ENCODE assay signal across 10 cellular contexts in the genomic region with DNA sequence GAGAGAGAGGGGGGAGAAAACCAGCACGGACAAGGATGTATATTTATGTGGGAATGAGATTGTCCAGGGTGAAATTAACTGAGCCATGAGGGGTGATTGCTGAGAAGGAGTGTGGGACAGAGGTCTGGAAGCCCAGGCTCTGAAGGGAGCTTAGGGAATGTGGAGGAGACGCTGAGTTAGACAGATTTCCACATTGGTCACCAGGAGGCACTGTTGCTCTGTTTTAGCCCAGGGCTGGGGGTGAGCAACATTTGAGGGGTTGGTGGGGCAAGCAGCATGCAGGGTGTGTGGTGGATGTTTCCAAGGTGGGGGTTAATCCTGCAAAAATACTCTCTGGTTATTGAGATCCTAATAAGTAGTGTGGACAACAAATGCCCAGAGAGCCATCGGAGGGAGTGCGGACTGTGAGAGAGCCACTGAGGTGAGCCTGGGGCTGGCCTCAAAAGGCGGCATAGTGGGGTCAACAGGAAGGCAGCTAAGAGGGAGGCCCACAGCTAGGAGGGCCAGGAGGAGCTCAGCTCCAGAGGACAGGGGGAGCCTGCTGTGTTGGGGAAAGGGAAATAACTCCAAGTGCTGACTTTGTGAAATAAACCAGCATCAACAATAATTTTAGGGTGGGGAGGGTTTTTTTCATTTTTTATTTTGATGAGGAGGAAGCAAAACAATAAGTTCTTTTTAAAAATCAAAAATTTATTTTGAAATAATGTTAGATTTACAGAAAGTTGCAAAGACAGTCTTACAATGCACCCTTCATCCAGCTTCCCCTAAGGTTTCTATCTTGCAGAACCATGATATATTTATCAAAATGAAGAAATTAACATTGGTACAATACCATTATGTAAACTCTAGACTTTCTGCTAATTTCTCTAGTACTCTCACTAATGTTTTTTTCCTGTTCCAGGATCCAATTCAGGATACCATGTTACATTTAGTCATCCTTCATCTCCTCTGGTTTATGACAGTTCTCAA.
DNase-seq lines count a peak whose midpoint lies in the region; FAIRE-seq and TF ChIP-seq lines count a peak whose summit lies in the region.
"Had no signal": no experiment of that assay in that cellular context is flagged by ENCODE, and none has a peak within 500 bp of the region (broad histone marks: within the 10 kb centered on the region; RNA-seq: fewer than 3 reads in every experiment).

No MANE protein-coding gene starts in this region.

- H4K8ac ChIP-seq in mesendoderm (ENCODE audit: low read depth, low read length): no peak overlapping the region

- H3K36me3 ChIP-seq in mesendoderm (ENCODE audit: control insufficient read depth, insufficient read depth, low read length): no peaks in the 10 kb centered on the region

- no peak overlapping the region for H2AK5ac ChIP-seq in mesendoderm (ENCODE audit: low read length)

- no peak overlapping the region for H3K4me3 ChIP-seq in Jurkat, Clone E6-1 (ENCODE audit: low read length)
- H3K4me3 ChIP-seq in astrocyte of the spinal cord (ENCODE audit: low read depth, low read length) (no peak overlapping the region), mesendoderm (ENCODE audit: low read length) (no peak overlapping the region)

- peaks cover 3% of the 10 kb centered on the region for H3K4me1 ChIP-seq in mesendoderm (ENCODE audit: control insufficient read depth, low read depth, low read length)

- no peak overlapping the region for H3K4me2 ChIP-seq in mesendoderm (ENCODE audit: low read length)

- H4K5ac ChIP-seq in mesendoderm (ENCODE audit: low read length): no peak overlapping the region

- no peak for FAIRE-seq in HTR-8/SVneo (lab: Jason Lieb, UNC)
- FAIRE-seq: bronchial epithelial cell had no signal

- intact Hi-C loops in posterior vena cava (cut with DNase I): no loop called here

- no peak overlapping the region for H3K18ac ChIP-seq in mesendoderm (ENCODE audit: low read length)

- no peak overlapping the region for H3K9ac ChIP-seq in mesendoderm (ENCODE audit: low read length)

- no peak overlapping the region for H3K4ac ChIP-seq in mesendoderm (ENCODE audit: low read depth, low read length)

- H2BK120ac ChIP-seq in mesendoderm (ENCODE audit: low read depth, low read length): no peak overlapping the region

- H3K23ac ChIP-seq in mesendoderm (ENCODE audit: low read length): no peak overlapping the region

- H2BK15ac ChIP-seq in mesendoderm (replicated peaks; ENCODE audit: low read depth): no peak overlapping the region

- H2BK5ac ChIP-seq in mesendoderm (ENCODE audit: low read length): no peak overlapping the region

- H3K79me1 ChIP-seq in mesendoderm (ENCODE audit: low read length): no peaks in the 10 kb centered on the region

- H3K27me3 ChIP-seq in mesendoderm (ENCODE audit: insufficient read depth, low read length, poor library complexity): no peaks in the 10 kb centered on the region

- DNase-seq in ELF-1 (ENCODE audit: low read depth, low spot score): peak; percentile 47
- DNase-seq in Jurkat, Clone E6-1 (ENCODE audit: low read depth, low spot score): peak; percentile 3
- DNase-seq in astrocyte of the spinal cord (ENCODE audit: low read depth, low spot score): no peak
- DNase-seq in mesendoderm: peak; percentile 70
- no peak for DNase-seq in HTR-8/SVneo (ENCODE audit: insufficient read length, low spot score)
- DNase-seq in SW480 (ENCODE audit: low spot score): no peak
- DNase-seq in posterior vena cava (ENCODE audit: low spot score): no peak
- DNase-seq: NCI-H345; stimulated activated CD4-positive, alpha-beta T cell treated with anti-CD3 and anti-CD28 coated beads, Interleukin-4, amount 100 ng/mL, for 4 hours had no signal

- in situ Hi-C loops in astrocyte of the spinal cord (cut with HindIII; ENCODE audit: low sequenced_read_pairs): no loop called here

- peak; percentile 46 for TF ChIP-seq CTCF in astrocyte of the spinal cord (IDR thresholded peaks at IDR 0.05; ENCODE audit: low read depth, low read length)

- no peak overlapping the region for H3K56ac ChIP-seq in mesendoderm (ENCODE audit: low read length)

- no CpG with 5 or more reads among the region's 5 CpGs for WGBS in mesendoderm (ENCODE audit: extremely low coverage, insufficient coverage, low lambda C conversion rate)

- H3K27ac ChIP-seq in mesendoderm (ENCODE audit: low read depth, low read length): no peak overlapping the region

- no peaks in the 10 kb centered on the region for H3K79me2 ChIP-seq in mesendoderm (ENCODE audit: control insufficient read depth, insufficient read depth, low read length)

Comparison
In these comparisons a context has a peak if more than half of its experiments do, and no peak if none do; other contexts are left out.
1. DNase-seq: peak in ELF-1 (single experiment), Jurkat, Clone E6-1 (single experiment) and mesendoderm (single experiment); none in astrocyte of the spinal cord (single experiment), HTR-8/SVneo (single experiment), SW480 (single experiment) and posterior vena cava (single experiment).